ENCODE assay signal across 8 cellular contexts in genomic region chr5:52657231-52657645, GRCh38.
DNase-seq lines count a peak whose midpoint lies in the region; ATAC-seq, FAIRE-seq and TF ChIP-seq lines count a peak whose summit lies in the region.

No MANE protein-coding gene starts in this region.

- in situ Hi-C loops in GM12878 (cut with MboI), result loop anchor here (25.0 kb wide), 1 partner anchor 1270 kb away; the partner anchor contains the start of gene ISL1

- CTCF ChIA-PET in GM12878 (lab: Yijun Ruan, JAX), result interaction anchor here (0.7 to 6.2 kb wide), 3 partner anchors 10 to 1699 kb away, joined by 3 to 38 read pairs (median 7); no protein-coding TSS in a partner anchor

- H3K4me3 ChIP-seq in GM12878, result no peak overlapping the region

- no peak for TF ChIP-seq POLR2A in GM12878 (IDR thresholded peaks at IDR 0.05; ENCODE audit: low read depth, low read length)

- H3K4me2 ChIP-seq in GM12878 (ENCODE audit: control insufficient read depth, insufficient read depth), result no peak overlapping the region

- WGBS in GM12878 (ENCODE audit: insufficient coverage, insufficient replicate concordance, low lambda C conversion rate, missing lambda C conversion rate), result 1% methylated on average over 3 of the region's 3 CpGs

- no peak for TF ChIP-seq EP300 in GM12878 (IDR thresholded peaks at IDR 0.05; ENCODE audit: borderline replicate concordance in 1 of 2, control insufficient read depth in 1 of 2, low read depth in 2 of 2, low read length in 2 of 2)

- no peaks in the 10 kb centered on the region for H3K4me1 ChIP-seq in GM12878 (ENCODE audit: control insufficient read depth, insufficient read depth, low read length)

- ATAC-seq in GM21526 (IDR thresholded peaks at IDR 0.05; ENCODE audit: low FRiP score, unreplicated experiment), result peak; percentile 63
- ATAC-seq in GM12878, result peak; percentile 31; the same call in 1 of the 3 replicates
- ATAC-seq in stimulated activated memory B cell treated with anti-CD40 and anti-IgM and Interleukin-4, amounts not matched to agents 10 μg/mL and 1 μg/mL and 100 μg/mL, for 72 hours, result no peak
- ATAC-seq in GM21786 (IDR thresholded peaks at IDR 0.05; ENCODE audit: unreplicated experiment), result no peak

- peak; percentile 70 for TF ChIP-seq CTCF in CD14-positive monocyte (IDR thresholded peaks at IDR 0.05)
- peak; percentile 26 to 46 (median 33); a peak in 4 of 6 replicates for TF ChIP-seq CTCF in GM12878 (IDR thresholded peaks at IDR 0.05 in 2 of 3, conservative IDR thresholded peaks at IDR 0.05 in 1 of 3; ENCODE audit: control insufficient read depth in 2 of 3, extremely low read depth in 1 of 3, insufficient read depth in 1 of 3, low read depth in 3 of 3, low read length in 3 of 3)

- no peaks in the 10 kb centered on the region for H3K4me1 Mint-ChIP-seq in CD14-positive monocyte
- no peaks in the 10 kb centered on the region for H3K4me1 Mint-ChIP-seq in stimulated activated memory B cell treated with anti-CD40 and anti-IgM and Interleukin-4, amounts not matched to agents 10 μg/mL and 1 μg/mL and 100 μg/mL, for 72 hours

- H3K27me3 ChIP-seq in GM12878 (replicated peaks in 1 of 2; ENCODE audit: control insufficient read depth in 2 of 2, insufficient read depth in 2 of 2, low read length in 1 of 2), result no peaks in the 10 kb centered on the region; a peak in 1 of 4 replicates

- POLR2A ChIA-PET in GM12878 (lab: Charles Lee), result no interaction called here

- H3K27ac Mint-ChIP-seq in CD14-positive monocyte, result no peak overlapping the region
- no peak overlapping the region for H3K27ac Mint-ChIP-seq in stimulated activated memory B cell treated with anti-CD40 and anti-IgM and Interleukin-4, amounts not matched to agents 10 μg/mL and 1 μg/mL and 100 μg/mL, for 72 hours

- H4K20me1 ChIP-seq in GM12878 (ENCODE audit: control insufficient read depth, insufficient read depth), result no peaks in the 10 kb centered on the region

- no peaks in the 10 kb centered on the region for H3K9me3 ChIP-seq in GM12878 (replicated peaks; ENCODE audit: control insufficient read depth, insufficient read depth, low read length)

- H3K9me3 Mint-ChIP-seq in CD14-positive monocyte, result no peaks in the 10 kb centered on the region
- H3K9me3 Mint-ChIP-seq in stimulated activated memory B cell treated with anti-CD40 and anti-IgM and Interleukin-4, amounts not matched to agents 10 μg/mL and 1 μg/mL and 100 μg/mL, for 72 hours, result no peaks in the 10 kb centered on the region

- no TSS peak for BruUV-seq in GM12878 (replicated peaks; lab: Mats Ljungman, UMichigan)

- H3K27ac ChIP-seq in GM12878 (ENCODE audit: control insufficient read depth, insufficient read depth), result no peak overlapping the region

- no peak for FAIRE-seq in GM12878 (lab: Jason Lieb, UNC)

- H3K4me3 Mint-ChIP-seq in CD14-positive monocyte, result no peak overlapping the region
- H3K4me3 Mint-ChIP-seq in stimulated activated memory B cell treated with anti-CD40 and anti-IgM and Interleukin-4, amounts not matched to agents 10 μg/mL and 1 μg/mL and 100 μg/mL, for 72 hours, result no peak overlapping the region

- TF ChIP-seq RAD21 in GM12878 (IDR thresholded peaks at IDR 0.05; ENCODE audit: insufficient read depth, low read depth, low read length), result peak; percentile 57

- H3K9ac ChIP-seq in GM12878 (ENCODE audit: control insufficient read depth, insufficient read depth, low read length), result no peak overlapping the region

- RAD21 ChIA-PET in GM12878 (lab: Charles Lee; ENCODE audit: unreplicated experiment), result interaction anchor here (2.3 kb wide), 1 partner anchor 1699 kb away, joined by 8 read pairs; no protein-coding TSS in a partner anchor

- H3K79me2 ChIP-seq in GM12878 (ENCODE audit: control insufficient read depth, insufficient read depth, low read length), result no peaks in the 10 kb centered on the region

- no peaks in the 10 kb centered on the region for H3K36me3 ChIP-seq in GM12878 (ENCODE audit: control insufficient read depth in 2 of 2, insufficient read depth in 2 of 2, low read length in 1 of 2)

- peaks cover 1 to 7% (median 4%) of the 10 kb centered on the region in 3 donors for H3K27me3 Mint-ChIP-seq in CD14-positive monocyte (ENCODE audit: low read depth in 3 of 3)
- peaks cover 18% of the 10 kb centered on the region for H3K27me3 Mint-ChIP-seq in stimulated activated memory B cell treated with anti-CD40 and anti-IgM and Interleukin-4, amounts not matched to agents 10 μg/mL and 1 μg/mL and 100 μg/mL, for 72 hours

- no peaks in the 10 kb centered on the region for H3K36me3 Mint-ChIP-seq in CD14-positive monocyte
- H3K36me3 Mint-ChIP-seq in stimulated activated memory B cell treated with anti-CD40 and anti-IgM and Interleukin-4, amounts not matched to agents 10 μg/mL and 1 μg/mL and 100 μg/mL, for 72 hours, result no peaks in the 10 kb centered on the region

- SMC1A ChIA-PET in GM12878 (lab: Charles Lee; ENCODE audit: uncharacterized antibody, unreplicated experiment), result interaction anchor here (1.4 to 1.9 kb wide), 2 partner anchors 1692 to 1699 kb away, joined by 4 to 6 read pairs; no protein-coding TSS in a partner anchor

- no peak overlapping the region for H2AFZ ChIP-seq in GM12878 (ENCODE audit: control insufficient read depth, low read depth, low read length)

- no peak for DNase-seq in CD14-positive monocyte (ENCODE audit: low spot score)
- DNase-seq in NCI-H2081 treated with DMSO at 0.1 percent for 48 hours (lab: John Stamatoyannopoulos, UW), result peak; percentile 63
- no peak for DNase-seq in GM12878 (ENCODE audit: low read depth, low spot score)
- peak; percentile 61 for DNase-seq in kidney tubule cell (ENCODE audit: low spot score)
- DNase-seq in stimulated activated naive CD4-positive, alpha-beta T cell treated with Interleukin-2 at 50 U/mL for 16 hours (lab: John Stamatoyannopoulos, UW), result no peak

- intact Hi-C loops in CD14-positive monocyte (cut with micrococcal nuclease) (loop anchor here in 1 of 2 donors (5.0 kb wide), 1 partner anchor 1690 kb away; no protein-coding TSS in a partner anchor), GM12878 (cut with micrococcal nuclease; ENCODE audit: unreplicated experiment) (loop anchor here (1.0 to 5.0 kb wide), 2 partner anchors 1275 to 1694 kb away; partner anchors contain the start of gene ISL1)

TF ChIP-seq in GM12878, 131 proteins besides CTCF, POLR2A, EP300 and RAD21:
- no peak for TF ChIP-seq ZNF622 (IDR thresholded peaks at IDR 0.05)
- peak; percentile 39; the same call in 1 of the 2 replicates for TF ChIP-seq SMC3 (IDR thresholded peaks at IDR 0.05; ENCODE audit: borderline replicate concordance, low read length)

Comparison
In these comparisons a context has a peak if more than half of its experiments do, and no peak if none do; other contexts are left out.
1. DNase-seq: peak in NCI-H2081 treated with DMSO at 0.1 percent for 48 hours (single experiment) and kidney tubule cell (single experiment); none in CD14-positive monocyte (single experiment), GM12878 (single experiment) and stimulated activated naive CD4-positive, alpha-beta T cell treated with Interleukin-2 at 50 U/mL for 16 hours (single experiment).
2. ATAC-seq: peak in GM21526 (single experiment) and GM12878 (single experiment); none in stimulated activated memory B cell treated with anti-CD40 and anti-IgM and Interleukin-4, amounts not matched to agents 10 μg/mL and 1 μg/mL and 100 μg/mL, for 72 hours (single experiment) and GM21786 (single experiment).